In genomic region chr15:62799037-62799436, GRCh38 we compare ENCODE assay signal across 14 cellular contexts.
DNase-seq lines count a peak whose midpoint lies in the region; ATAC-seq lines count a peak whose summit lies in the region.
"Had no signal": no experiment of that assay in that cellular context is flagged by ENCODE, and none has a peak within 500 bp of the region (broad histone marks: within the 10 kb centered on the region; RNA-seq: fewer than 3 reads in every experiment).

No MANE protein-coding gene starts in this region.

- peak overlapping the region; percentile 94 for H3K4ac ChIP-seq in trophoblast cell (ENCODE audit: low read depth, low read length)

- peak overlapping the region; percentile 92 for H2BK5ac ChIP-seq in trophoblast cell (ENCODE audit: low read depth, low read length, poor library complexity)

- no peak overlapping the region for H3K9ac ChIP-seq in trophoblast cell (ENCODE audit: low read length)

- ATAC-seq in Right ventricle myocardium inferior: peak; percentile 9
- no peak for ATAC-seq in right cardiac atrium
- peak; percentile 13 for ATAC-seq in left ventricle myocardium superior
- ATAC-seq in HG03025 (IDR thresholded peaks at IDR 0.05; ENCODE audit: low FRiP score, unreplicated experiment): no peak

- no peaks in the 10 kb centered on the region for H3K9me3 ChIP-seq in right cardiac atrium (ENCODE audit: control insufficient read depth, low read length)
- no peaks in the 10 kb centered on the region for H3K9me3 ChIP-seq in trophoblast cell (ENCODE audit: insufficient read depth, low read depth, low read length)

- H3K18ac ChIP-seq in trophoblast cell (ENCODE audit: low read length): peak overlapping the region; percentile 97

- H3K4me3 ChIP-seq in right cardiac atrium (ENCODE audit: low read length): no peak overlapping the region
- H3K4me3 ChIP-seq in trophoblast cell (ENCODE audit: low read depth, low read length): no peak overlapping the region

- peak overlapping the region; percentile 98 for H2AK5ac ChIP-seq in trophoblast cell (ENCODE audit: low read length)

- peak overlapping the region; percentile 98 for H3K14ac ChIP-seq in trophoblast cell (ENCODE audit: low read length)

- 87% methylated on average over 6 of the region's 6 CpGs for WGBS in right cardiac atrium
- WGBS in trophoblast cell (ENCODE audit: extremely low coverage, insufficient coverage, insufficient read length): no CpG with 5 or more reads among the region's 6 CpGs

- no peak for DNase-seq in Right ventricle myocardium inferior (ENCODE audit: missing footprints)
- DNase-seq in right cardiac atrium: no peak
- DNase-seq in DMS79 treated with DMSO at 0.1 percent for 48 hours (lab: John Stamatoyannopoulos, UW): peak; percentile 27
- no peak for DNase-seq in left ventricle myocardium superior
- DNase-seq in trophoblast cell: peak in 1 of 2 donors; percentile 29
- no peak for DNase-seq in activated CD8-positive, alpha-beta memory T cell treated with anti-CD3 and anti-CD28 coated beads for 24 hours
- DNase-seq: 8988T; C1 segment of cervical spinal cord; CD4-positive, alpha-beta T cell; DND-41; GDM1; HCEC 1CT; HFFc6 had no signal

- peaks cover 62% of the 10 kb centered on the region for H3K79me1 ChIP-seq in trophoblast cell (ENCODE audit: low read length)

- peak overlapping the region; percentile 100 for H2BK12ac ChIP-seq in trophoblast cell (ENCODE audit: low read length)

- peak overlapping the region; percentile 99 for H2BK120ac ChIP-seq in trophoblast cell (ENCODE audit: insufficient read depth, low read length, poor library complexity)

- no peak overlapping the region for H3K23ac ChIP-seq in trophoblast cell (ENCODE audit: low read length)

- H4K91ac ChIP-seq in trophoblast cell (ENCODE audit: low read depth, low read length): peak overlapping the region; percentile 99

- H2AFZ ChIP-seq in trophoblast cell (ENCODE audit: insufficient read depth, low read length, poor library complexity): peak overlapping the region; percentile 73

- no peak overlapping the region for H3K4me2 ChIP-seq in trophoblast cell (ENCODE audit: low read length)

- H4K12ac ChIP-seq in trophoblast cell (ENCODE audit: low read depth, low read length): peak overlapping the region; percentile 68

- no peaks in the 10 kb centered on the region for H3K27me3 ChIP-seq in right cardiac atrium (ENCODE audit: control insufficient read depth, insufficient read depth)
- no peaks in the 10 kb centered on the region for H3K27me3 ChIP-seq in trophoblast cell (ENCODE audit: insufficient read depth, low read length)

- H3K27ac ChIP-seq in right cardiac atrium (ENCODE audit: low read length): no peak overlapping the region
- H3K27ac ChIP-seq in trophoblast cell (ENCODE audit: low read depth, low read length): peak overlapping the region; percentile 99

- H4K8ac ChIP-seq in trophoblast cell (ENCODE audit: low read depth, low read length): peak overlapping the region; percentile 93

- intact Hi-C loops in Right ventricle myocardium inferior (cut with DNase I): no loop called here
- intact Hi-C loops in right cardiac atrium (cut with DNase I): no loop called here
- intact Hi-C loops in left ventricle myocardium superior (cut with micrococcal nuclease): no loop called here

- peaks cover 21% of the 10 kb centered on the region for H3K79me2 ChIP-seq in trophoblast cell (ENCODE audit: control insufficient read depth, insufficient read depth, low read length, poor library complexity)

- peaks cover 39% of the 10 kb centered on the region in 2 experiments for H3K36me3 ChIP-seq in trophoblast cell (ENCODE audit: control insufficient read depth in 1 of 2, insufficient read depth in 2 of 2, low read length in 2 of 2)

- H3K4me1 ChIP-seq in right cardiac atrium (ENCODE audit: control insufficient read depth, insufficient read depth, low read length) (peaks cover 2% of the 10 kb centered on the region), trophoblast cell (ENCODE audit: control insufficient read depth in 1 of 2, insufficient read depth in 2 of 2, low read length in 2 of 2) (peaks cover 30 to 35% of the 10 kb centered on the region in 2 experiments)

Comparison
In these comparisons a context has a peak if more than half of its experiments do, and no peak if none do; other contexts are left out.
1. ATAC-seq: peak in Right ventricle myocardium inferior (single experiment) and left ventricle myocardium superior (single experiment); none in right cardiac atrium (0 of 2) and HG03025 (single experiment).